In genomic region chr11:95088946-95089619, GRCh38 we compare ENCODE assay signal across 8 cellular contexts. TPM values are rescaled to one million over a fixed set of nuclear protein-coding genes. Genes with fewer than 3 reads are reported as not detected.
A peak's percentile ranks its signal among the peaks of the same experiment; 100 is the strongest.
DNase-seq lines count a peak whose midpoint lies in the region; ATAC-seq and TF ChIP-seq lines count a peak whose summit lies in the region.

No MANE protein-coding gene starts in this region.

- peaks cover 47% of the 10 kb centered on the region for H3K4me1 ChIP-seq in OCI-LY7 (ENCODE audit: insufficient read depth, low read length, poor library complexity, severe bottlenecking)
- H3K4me1 ChIP-seq in mesendoderm (ENCODE audit: control insufficient read depth, low read depth, low read length): peaks cover 3% of the 10 kb centered on the region

- WGBS in mesendoderm (ENCODE audit: extremely low coverage, insufficient coverage, low lambda C conversion rate): no CpG with 5 or more reads among the region's 27 CpGs

- H3K9ac ChIP-seq in mesendoderm (ENCODE audit: low read length): peak overlapping the region; percentile 66

- peak overlapping the region; percentile 82 for H3K56ac ChIP-seq in mesendoderm (ENCODE audit: low read length)

- H2AFZ ChIP-seq in OCI-LY7 (ENCODE audit: low read length): peak overlapping the region; percentile 89

- H2AK5ac ChIP-seq in mesendoderm (ENCODE audit: low read length): no peak overlapping the region

- TF ChIP-seq CTCF in OCI-LY7 (conservative IDR thresholded peaks at IDR 0.05; ENCODE audit: low read length): no peak; the same call in 1 of the 2 replicates
- no peak for TF ChIP-seq CTCF in coronary artery (IDR thresholded peaks at IDR 0.05)
- TF ChIP-seq CTCF in type B pancreatic cell (conservative IDR thresholded peaks at IDR 0.05): no peak

- H3K23ac ChIP-seq in mesendoderm (ENCODE audit: low read length): no peak overlapping the region

- H3K36me3 ChIP-seq in OCI-LY7 (ENCODE audit: insufficient read depth, low read length) (no peaks in the 10 kb centered on the region), mesendoderm (ENCODE audit: control insufficient read depth, insufficient read depth, low read length) (no peaks in the 10 kb centered on the region)

- H3K4me1 Mint-ChIP-seq in type B pancreatic cell (ENCODE audit: unreplicated experiment): peaks cover 30% of the 10 kb centered on the region

- peak overlapping the region; percentile 82 for H3K4me3 ChIP-seq in OCI-LY7 (ENCODE audit: low read depth, low read length, poor library complexity, severe bottlenecking)
- H3K4me3 ChIP-seq in coronary artery: peak overlapping the region; percentile 76
- H3K4me3 ChIP-seq in mesendoderm (ENCODE audit: low read length): peak overlapping the region; percentile 33

- H3K79me2 ChIP-seq in OCI-LY7 (ENCODE audit: insufficient read depth, low read depth, low read length) (peaks cover 20% of the 10 kb centered on the region; the same call in 1 of the 2 replicates), mesendoderm (ENCODE audit: control insufficient read depth, insufficient read depth, low read length) (no peaks in the 10 kb centered on the region)

- H4K20me1 ChIP-seq in OCI-LY7 (ENCODE audit: insufficient read depth, low read length): no peaks in the 10 kb centered on the region; the same call in 1 of the 2 replicates

- no peaks in the 10 kb centered on the region for H3K9me3 Mint-ChIP-seq in type B pancreatic cell

- no peak overlapping the region for H3K4ac ChIP-seq in mesendoderm (ENCODE audit: low read depth, low read length)

- H3K27me3 ChIP-seq in mesendoderm (ENCODE audit: insufficient read depth, low read length, poor library complexity): peaks cover 3% of the 10 kb centered on the region

- no peak overlapping the region for H2BK15ac ChIP-seq in mesendoderm (replicated peaks; ENCODE audit: low read depth)

- H2BK5ac ChIP-seq in mesendoderm (ENCODE audit: low read length): no peak overlapping the region

- peak overlapping the region; percentile 87 for H3K4me3 Mint-ChIP-seq in type B pancreatic cell

- H4K5ac ChIP-seq in mesendoderm (ENCODE audit: low read length): no peak overlapping the region

- intact Hi-C loops in OCI-LY7 (cut with micrococcal nuclease; ENCODE audit: unreplicated experiment): loop anchor here (1.0 kb wide), 1 partner anchor 21 kb away; no protein-coding TSS in a partner anchor

- CTCF ChIA-PET in OCI-LY7 (lab: Charles Lee; ENCODE audit: unreplicated experiment): interaction anchor here (2.5 kb wide), 1 partner anchor 22 kb away, joined by 15 read pairs; the partner anchor contains the start of gene SRSF8

- no peaks in the 10 kb centered on the region for H3K36me3 Mint-ChIP-seq in type B pancreatic cell

- peak overlapping the region; percentile 64 for H3K27ac Mint-ChIP-seq in type B pancreatic cell

- H3K27me3 Mint-ChIP-seq in type B pancreatic cell: peaks cover 31% of the 10 kb centered on the region

- no peaks in the 10 kb centered on the region for H3K9me3 ChIP-seq in OCI-LY7 (ENCODE audit: low read length)

- H3K79me1 ChIP-seq in mesendoderm (ENCODE audit: low read length): no peaks in the 10 kb centered on the region

- no peak overlapping the region for H4K8ac ChIP-seq in mesendoderm (ENCODE audit: low read depth, low read length)

- POLR2A ChIA-PET in OCI-LY7 (lab: Charles Lee): interaction anchor here (0.6 to 4.0 kb wide), 12 partner anchors 13 to 1333 kb away, joined by 3 to 68 read pairs (median 3); partner anchors contain the start of genes SESN3 and SRSF8

- ATAC-seq in GM18861 (IDR thresholded peaks at IDR 0.05; ENCODE audit: unreplicated experiment) (peak; percentile 19), HG02678 (IDR thresholded peaks at IDR 0.05; ENCODE audit: unreplicated experiment) (peak; percentile 54)

- BruUV-seq in OCI-LY7 (replicated peaks; lab: Mats Ljungman, UMichigan): TSS peak; percentile 59

- no peak overlapping the region for H2BK120ac ChIP-seq in mesendoderm (ENCODE audit: low read depth, low read length)

- no peak for DNase-seq in OCI-LY7 (ENCODE audit: low spot score)
- DNase-seq in coronary artery (ENCODE audit: low spot score): peak; percentile 86
- no peak for DNase-seq in mesendoderm
- DNase-seq in type B pancreatic cell (ENCODE audit: extremely low spot score, unreplicated experiment): no peak
- no peak for DNase-seq in NCI-H446 treated with DMSO at 0.1 percent for 48 hours (lab: John Stamatoyannopoulos, UW)
- no peak for DNase-seq in SHP77 (lab: John Stamatoyannopoulos, UW)

- no peaks in the 10 kb centered on the region for H3K9me2 ChIP-seq in OCI-LY7 (ENCODE audit: insufficient read depth, low read length)

- H3K27ac ChIP-seq in OCI-LY7 (ENCODE audit: low read depth, low read length, poor library complexity, severe bottlenecking): peak overlapping the region; percentile 47
- H3K27ac ChIP-seq in coronary artery: peak overlapping the region; percentile 91 to 96
- no peak overlapping the region for H3K27ac ChIP-seq in mesendoderm (ENCODE audit: low read depth, low read length)

- peak overlapping the region; percentile 89 for H3K4me2 ChIP-seq in OCI-LY7 (ENCODE audit: low read length)
- peak overlapping the region; percentile 84 for H3K4me2 ChIP-seq in mesendoderm (ENCODE audit: low read length)

- H3K18ac ChIP-seq in mesendoderm (ENCODE audit: low read length): no peak overlapping the region

RNA-seq across cellular contexts. Expression of gene ENDOD1, which starts 0.6 kb away (rescaled TPM):
- total RNA-seq in OCI-LY7 (2014; rRNA removed; shearing (Covaris generic)): 18.5 and 20.4 TPM in 2 replicates
- total RNA-seq in OCI-LY7 (2022) (21.4 and 22.5 TPM in 2 replicates), type B pancreatic cell (ENCODE audit: low replicate concordance) (12.0 and 23.6 TPM in 2 replicates)
- 1.6 TPM for polyA plus RNA-seq in mesendoderm (2013, experiment 1 of 2)
- polyA plus RNA-seq in mesendoderm (2013, experiment 2 of 2): 1.5 TPM

RNA-seq across cellular contexts. Expression of gene SRSF8, which starts 22.4 kb away (rescaled TPM):
- total RNA-seq in OCI-LY7 (2014; rRNA removed; shearing (Covaris generic)): 12.8 and 13.1 TPM in 2 replicates
- total RNA-seq in OCI-LY7 (2022) (36.6 and 42.1 TPM in 2 replicates), type B pancreatic cell (ENCODE audit: low replicate concordance) (43.7 and 68.9 TPM in 2 replicates)
- 8.8 TPM for polyA plus RNA-seq in mesendoderm (2013, experiment 1 of 2)
- polyA plus RNA-seq in mesendoderm (2013, experiment 2 of 2): 10.0 TPM

RNA-seq across cellular contexts. Expression of gene KDM4F, which starts 39.9 kb away (rescaled TPM):
- not detected in 2 replicates for total RNA-seq in OCI-LY7 (2014; rRNA removed; shearing (Covaris generic))
- total RNA-seq in OCI-LY7 (2022) (not detected in 2 replicates), type B pancreatic cell (ENCODE audit: low replicate concordance) (not detected in 2 replicates)
- not detected for polyA plus RNA-seq in mesendoderm (2013, experiment 1 of 2)
- polyA plus RNA-seq in mesendoderm (2013, experiment 2 of 2): not detected
